19 cellular contexts compared by ENCODE assay signal in genomic region chr2:3041841-3042600, GRCh38.
DNase-seq lines count a peak whose midpoint lies in the region; ATAC-seq and TF ChIP-seq lines count a peak whose summit lies in the region.
"Had no signal": no experiment of that assay in that cellular context is flagged by ENCODE, and none has a peak within 500 bp of the region (broad histone marks: within the 10 kb centered on the region; RNA-seq: fewer than 3 reads in every experiment).

No MANE protein-coding gene starts in this region.

- H3K4me2 ChIP-seq in smooth muscle cell, result no peak overlapping the region

- H3K27ac ChIP-seq in endodermal cell (ENCODE audit: low read depth, low read length) (peak overlapping the region; percentile 50), smooth muscle cell (ENCODE audit: low read depth) (no peak overlapping the region)
- H3K27ac ChIP-seq: uterus had no signal

- H3K79me2 ChIP-seq in smooth muscle cell (ENCODE audit: low read depth), result no peaks in the 10 kb centered on the region

- no peak overlapping the region for H3K4me3 Mint-ChIP-seq in endodermal cell
- peak overlapping the region in 2 of 3 experiments; percentile 10 to 42 for H3K4me3 Mint-ChIP-seq in nephron
- no peak overlapping the region for H3K4me3 Mint-ChIP-seq in activated CD4-positive, alpha-beta T cell treated with anti-CD3 and anti-CD28 coated beads, Interleukin-2, amount 10 ng/mL, durations not matched to agents 24 days and 14 days
- H3K4me3 Mint-ChIP-seq: activated B cell treated with CpG ODN at 0.5 μM for 24 hours had no signal

- no peaks in the 10 kb centered on the region for H3K4me1 ChIP-seq in endodermal cell (ENCODE audit: control insufficient read depth, insufficient read depth, low read length)
- H3K4me1 ChIP-seq in smooth muscle cell (ENCODE audit: low read depth), result no peaks in the 10 kb centered on the region
- H3K4me1 ChIP-seq: uterus had no signal

- H3K36me3 Mint-ChIP-seq in endodermal cell (ENCODE audit: low read depth) (no peaks in the 10 kb centered on the region), nephron (ENCODE audit: low read depth) (no peaks in the 10 kb centered on the region)
- no peaks in the 10 kb centered on the region for H3K36me3 Mint-ChIP-seq in activated CD4-positive, alpha-beta T cell treated with anti-CD3 and anti-CD28 coated beads, Interleukin-2, amount 10 ng/mL, durations not matched to agents 24 days and 14 days (ENCODE audit: low read depth)

- H3K36me3 ChIP-seq in endodermal cell (ENCODE audit: control insufficient read depth, insufficient read depth, low read length) (no peaks in the 10 kb centered on the region), smooth muscle cell (ENCODE audit: low read depth) (no peaks in the 10 kb centered on the region)
- H3K36me3 ChIP-seq: MG63, uterus had no signal

- H3K4me3 ChIP-seq in endodermal cell (ENCODE audit: low read length) (no peak overlapping the region), smooth muscle cell (no peak overlapping the region)
- H3K4me3 ChIP-seq: lung, MG63, uterus had no signal

- H3K4me1 Mint-ChIP-seq in endodermal cell (no peaks in the 10 kb centered on the region), nephron (peaks cover 42% of the 10 kb centered on the region)
- no peaks in the 10 kb centered on the region for H3K4me1 Mint-ChIP-seq in activated CD4-positive, alpha-beta T cell treated with anti-CD3 and anti-CD28 coated beads, Interleukin-2, amount 10 ng/mL, durations not matched to agents 24 days and 14 days
- H3K4me1 Mint-ChIP-seq: activated B cell treated with CpG ODN at 0.5 μM for 24 hours had no signal

- TF ChIP-seq CTCF in endodermal cell (conservative IDR thresholded peaks at IDR 0.05), result no peak
- TF ChIP-seq CTCF in nephron (IDR thresholded peaks at IDR 0.05; ENCODE audit: unreplicated experiment in 3 of 3), result no peak
- no peak for TF ChIP-seq CTCF in smooth muscle cell (IDR thresholded peaks at IDR 0.05; ENCODE audit: borderline replicate concordance, insufficient read depth, poor library complexity, severe bottlenecking)

- WGBS in endodermal cell (ENCODE audit: insufficient coverage in 1 of 2, insufficient read length in 1 of 2), 2 experiments, result 78 to 86% methylated on average over 13 to 25 of the region's 25 CpGs
- 74% methylated on average over 25 of the region's 25 CpGs for WGBS in smooth muscle cell (ENCODE audit: low lambda C conversion rate)

- ATAC-seq in HG03280 (IDR thresholded peaks at IDR 0.05; ENCODE audit: unreplicated experiment), result no peak
- no peak for ATAC-seq in GM21619 (IDR thresholded peaks at IDR 0.05; ENCODE audit: unreplicated experiment)
- ATAC-seq: PC-3 had no signal

- H3K9me3 ChIP-seq in endodermal cell (ENCODE audit: control insufficient read depth, low read length) (peaks cover 5% of the 10 kb centered on the region), smooth muscle cell (replicated peaks; ENCODE audit: low read depth) (no peaks in the 10 kb centered on the region)
- H3K9me3 ChIP-seq: MG63, uterus had no signal

- no peaks in the 10 kb centered on the region for H3F3A ChIP-seq in smooth muscle cell (ENCODE audit: low read depth)

- H4K20me1 ChIP-seq in smooth muscle cell (ENCODE audit: low read depth), result no peaks in the 10 kb centered on the region

- H3K27me3 ChIP-seq in endodermal cell (ENCODE audit: control insufficient read depth, insufficient read depth, low read length, poor library complexity, severe bottlenecking) (no peaks in the 10 kb centered on the region), smooth muscle cell (ENCODE audit: low read depth) (no peaks in the 10 kb centered on the region)
- H3K27me3 ChIP-seq: MG63, uterus had no signal

- H3K27ac Mint-ChIP-seq in endodermal cell, result no peak overlapping the region
- H3K27ac Mint-ChIP-seq in nephron, result peak overlapping the region; percentile 35 to 77 (median 67)
- no peak overlapping the region for H3K27ac Mint-ChIP-seq in activated CD4-positive, alpha-beta T cell treated with anti-CD3 and anti-CD28 coated beads, Interleukin-2, amount 10 ng/mL, durations not matched to agents 24 days and 14 days
- H3K27ac Mint-ChIP-seq: activated B cell treated with CpG ODN at 0.5 μM for 24 hours had no signal

- H3K9ac ChIP-seq in endodermal cell (ENCODE audit: extremely low read depth, low read length, poor library complexity, severe bottlenecking), result no peak overlapping the region
- no peak overlapping the region for H3K9ac ChIP-seq in smooth muscle cell (ENCODE audit: low read depth)

- peak; percentile 32 for DNase-seq in DMS 273 treated with DMSO at 0.1 percent for 48 hours (lab: John Stamatoyannopoulos, UW)
- peak; percentile 10 for DNase-seq in NCI-H69 (lab: John Stamatoyannopoulos, UW)
- DNase-seq in endodermal cell, result peak; percentile 29
- no peak for DNase-seq in smooth muscle cell (lab: John Stamatoyannopoulos, UW; ENCODE audit: unreplicated experiment)
- DNase-seq in activated CD4-positive, alpha-beta T cell treated with anti-CD3 and anti-CD28 coated beads, Interleukin-2, amount 10 ng/mL, durations not matched to agents 24 days and 14 days, result no peak
- DNase-seq: activated B cell treated with CpG ODN at 0.5 μM for 24 hours; activated gamma-delta T cell; DMS153; effector CD4-positive, alpha-beta T cell; H7; MG63; NCI-H2227 treated with DMSO at 0.1 percent for 48 hours; PC-3; stimulated activated naive CD4-positive, alpha-beta T cell had no signal

- no peaks in the 10 kb centered on the region for H3K27me3 Mint-ChIP-seq in endodermal cell (ENCODE audit: insufficient read depth)
- peaks cover 4% of the 10 kb centered on the region for H3K27me3 Mint-ChIP-seq in nephron (ENCODE audit: low read depth)
- H3K27me3 Mint-ChIP-seq in activated CD4-positive, alpha-beta T cell treated with anti-CD3 and anti-CD28 coated beads, Interleukin-2, amount 10 ng/mL, durations not matched to agents 24 days and 14 days, result no peaks in the 10 kb centered on the region

- H3K9me3 Mint-ChIP-seq in endodermal cell (no peaks in the 10 kb centered on the region), nephron (peaks cover 3% of the 10 kb centered on the region)
- no peaks in the 10 kb centered on the region for H3K9me3 Mint-ChIP-seq in activated CD4-positive, alpha-beta T cell treated with anti-CD3 and anti-CD28 coated beads, Interleukin-2, amount 10 ng/mL, durations not matched to agents 24 days and 14 days
- H3K9me3 Mint-ChIP-seq: activated B cell treated with CpG ODN at 0.5 μM for 24 hours had no signal

- intact Hi-C loops in activated CD4-positive, alpha-beta T cell treated with anti-CD3 and anti-CD28 coated beads, Interleukin-2, amount 10 ng/mL, durations not matched to agents 24 days and 14 days (cut with micrococcal nuclease), result no loop called here

- H2AFZ ChIP-seq in smooth muscle cell (ENCODE audit: low read depth), result no peak overlapping the region

Comparison
In these comparisons a context has a peak if more than half of its experiments do, and no peak if none do; other contexts are left out.
1. DNase-seq: peak in DMS 273 treated with DMSO at 0.1 percent for 48 hours (single experiment), NCI-H69 (single experiment) and endodermal cell (single experiment); none in smooth muscle cell (single experiment) and activated CD4-positive, alpha-beta T cell treated with anti-CD3 and anti-CD28 coated beads, Interleukin-2, amount 10 ng/mL, durations not matched to agents 24 days and 14 days (single experiment).
2. H3K27ac Mint-ChIP-seq: peak in nephron (3 of 3); none in endodermal cell (single experiment) and activated CD4-positive, alpha-beta T cell treated with anti-CD3 and anti-CD28 coated beads, Interleukin-2, amount 10 ng/mL, durations not matched to agents 24 days and 14 days (single experiment).
3. H3K4me3 Mint-ChIP-seq: peak in nephron (2 of 3); none in endodermal cell (single experiment) and activated CD4-positive, alpha-beta T cell treated with anti-CD3 and anti-CD28 coated beads, Interleukin-2, amount 10 ng/mL, durations not matched to agents 24 days and 14 days (single experiment).